In the genomic region with DNA sequence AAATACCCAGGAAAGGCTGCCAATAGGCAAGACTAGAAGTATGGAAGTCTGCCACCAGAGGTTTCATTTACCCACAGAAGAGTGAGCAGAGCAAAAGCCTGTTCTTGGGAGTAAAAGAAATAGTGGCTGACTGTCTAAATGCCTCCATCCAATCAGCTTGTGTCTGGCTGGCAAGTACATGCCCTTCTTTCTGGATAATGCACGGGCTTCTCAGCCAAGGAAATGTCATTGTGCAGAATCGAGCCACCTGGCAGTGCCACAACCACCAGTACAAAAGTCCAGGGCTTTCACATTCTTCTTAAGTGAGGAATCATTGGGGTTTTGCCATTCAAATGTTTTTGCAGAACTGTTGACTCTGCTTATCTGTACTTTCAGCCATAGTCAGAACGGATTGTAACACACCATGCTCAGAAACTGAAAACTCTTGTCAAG, we compare ENCODE assay signal across 12 cellular contexts. TPM values are rescaled to one million over a fixed set of nuclear protein-coding genes. Genes with fewer than 3 reads are reported as not detected.
A peak's percentile ranks its signal among the peaks of the same experiment; 100 is the strongest.
DNase-seq lines count a peak whose midpoint lies in the region; TF ChIP-seq lines count a peak whose summit lies in the region.
"Had no signal": no experiment of that assay in that cellular context is flagged by ENCODE, and none has a peak within 500 bp of the region (broad histone marks: within the 10 kb centered on the region; RNA-seq: fewer than 3 reads in every experiment).

No MANE protein-coding gene starts in this region.

- H3K36me3 ChIP-seq in PC-9 (ENCODE audit: low read depth): no peaks in the 10 kb centered on the region

- TF ChIP-seq CTCF in PC-9 (conservative IDR thresholded peaks at IDR 0.05) (no peak), fibroblast of pulmonary artery (IDR thresholded peaks at IDR 0.05; ENCODE audit: low read length, missing control alignments) (peak; percentile 11), GM10266 (IDR thresholded peaks at IDR 0.05; ENCODE audit: control insufficient read depth, insufficient read depth, low read depth, missing control alignments) (no peak)

- no peaks in the 10 kb centered on the region for H4K20me1 ChIP-seq in PC-9 (ENCODE audit: insufficient read depth)

- BruUV-seq in PC-9 (replicated peaks; lab: Mats Ljungman, UMichigan): no TSS peak

- H3K27ac ChIP-seq in PC-9: no peak overlapping the region

- POLR2A ChIA-PET in PC-9 (lab: Charles Lee; ENCODE audit: unreplicated experiment): no interaction called here

- H2AFZ ChIP-seq in PC-9: no peak overlapping the region

- peak overlapping the region; percentile 38 for H3K4me2 ChIP-seq in PC-9

- H3K4me3 ChIP-seq in PC-9: no peak overlapping the region
- H3K4me3 ChIP-seq in fibroblast of pulmonary artery (replicated peaks; ENCODE audit: low read depth, low read length): no peak overlapping the region

- no peaks in the 10 kb centered on the region for H3K9me3 ChIP-seq in PC-9 (ENCODE audit: insufficient read depth, low read depth)

- CTCF ChIA-PET in PC-9 (lab: Charles Lee): no interaction called here

- no peaks in the 10 kb centered on the region for H3K79me2 ChIP-seq in PC-9 (ENCODE audit: low read depth)

- no peaks in the 10 kb centered on the region for H3K4me1 ChIP-seq in PC-9 (replicated peaks; ENCODE audit: insufficient read depth)

- no peaks in the 10 kb centered on the region for H3K9me2 ChIP-seq in PC-9 (ENCODE audit: insufficient read depth)

- DNase-seq in AG08396 (ENCODE audit: low spot score) (peak; percentile 72), PC-9 (peak; percentile 34 to 54), fibroblast of pulmonary artery (ENCODE audit: low read depth) (peak; percentile 97), non-pigmented ciliary epithelial cell (ENCODE audit: low read depth) (peak; percentile 48), GM10266 (ENCODE audit: extremely low spot score) (no peak), NCI-H187 (lab: John Stamatoyannopoulos, UW) (no peak)
- DNase-seq in stimulated activated CD4-positive, alpha-beta T cell treated with anti-CD3 and anti-CD28 coated beads, Interleukin-1b, Interleukin-23, amount 100 ng/mL, for 48 hours: no peak
- DNase-seq in activated effector memory CD4-positive, alpha-beta T cell treated with Interleukin-2 at 50 U/mL for 16 hours: no peak
- DNase-seq: activated naive CD4-positive, alpha-beta T cell treated with anti-CD3 and anti-CD28 coated beads, Interleukin-2, amount 50 U/mL, for 16 hours; CD8-positive, alpha-beta T cell; NCI-H1105; T1000 had no signal

- H3F3A ChIP-seq in PC-9 (ENCODE audit: insufficient read depth, low read depth): no peaks in the 10 kb centered on the region

- intact Hi-C loops in PC-9 (cut with micrococcal nuclease; ENCODE audit: unreplicated experiment): no loop called here

- H3K27me3 ChIP-seq in PC-9 (ENCODE audit: insufficient read depth, low read depth): peaks cover 25% of the 10 kb centered on the region

RNA-seq across cellular contexts. Expression of a gene that starts 10.1 kb away (rescaled TPM):
- 13.5 and 17.4 TPM in 2 replicates for total RNA-seq in PC-9 (2021)

Comparison
In these comparisons a context has a peak if more than half of its experiments do, and no peak if none do; other contexts are left out.
1. DNase-seq: peak in AG08396 (single experiment), PC-9 (2 of 2), fibroblast of pulmonary artery (single experiment) and non-pigmented ciliary epithelial cell (single experiment); none in stimulated activated CD4-positive, alpha-beta T cell treated with anti-CD3 and anti-CD28 coated beads, Interleukin-1b, Interleukin-23, amount 100 ng/mL, for 48 hours (single experiment), activated effector memory CD4-positive, alpha-beta T cell treated with Interleukin-2 at 50 U/mL for 16 hours (single experiment), GM10266 (single experiment) and NCI-H187 (0 of 2).